ENCODE assay signal across 1 cellular context in genomic region chr14:93981874-93982683, GRCh38.
TF ChIP-seq lines count a peak whose summit lies in the region.

No MANE protein-coding gene starts in this region.

TF ChIP-seq in HepG2, 621 proteins besides CTCF, POLR2A, EP300 and RAD21:
- TF ChIP-seq ZNF619 (CRISPR knock-in tag; IDR thresholded peaks at IDR 0.05): no peak
- no peak for TF ChIP-seq ZNF572 (CRISPR knock-in tag; IDR thresholded peaks at IDR 0.05)
- no peak for TF ChIP-seq ATAD3A (CRISPR knock-in tag; IDR thresholded peaks at IDR 0.05)
- no peak for TF ChIP-seq ZXDC (CRISPR knock-in tag; IDR thresholded peaks at IDR 0.05)
- no peak for TF ChIP-seq MXI1 (IDR thresholded peaks at IDR 0.05; ENCODE audit: borderline replicate concordance, low read depth, low read length)
- TF ChIP-seq XBP1 (CRISPR knock-in tag; IDR thresholded peaks at IDR 0.05): no peak
- no peak for TF ChIP-seq EEA1 (CRISPR knock-in tag; IDR thresholded peaks at IDR 0.05; ENCODE audit: borderline replicate concordance)
- no peak for TF ChIP-seq NFIB (CRISPR knock-in tag; IDR thresholded peaks at IDR 0.05; ENCODE audit: borderline replicate concordance)
- no peak for TF ChIP-seq ZNF224 (CRISPR knock-in tag; IDR thresholded peaks at IDR 0.05)
- no peak for TF ChIP-seq ZNF569 (CRISPR knock-in tag; IDR thresholded peaks at IDR 0.05; ENCODE audit: borderline replicate concordance)
- TF ChIP-seq ZKSCAN1 (IDR thresholded peaks at IDR 0.05; ENCODE audit: low read length): no peak
- TF ChIP-seq ARNT (IDR thresholded peaks at IDR 0.05): no peak
- no peak for TF ChIP-seq ZNF770 (CRISPR knock-in tag; IDR thresholded peaks at IDR 0.05)
- no peak for TF ChIP-seq ZNF609 (CRISPR knock-in tag; IDR thresholded peaks at IDR 0.05; ENCODE audit: borderline replicate concordance)
- no peak for TF ChIP-seq RBM22 (optimal IDR thresholded peaks at IDR 0.05; ENCODE audit: low read length)
- no peak for TF ChIP-seq HOXD1 (CRISPR knock-in tag; IDR thresholded peaks at IDR 0.05)
